In the genomic region with DNA sequence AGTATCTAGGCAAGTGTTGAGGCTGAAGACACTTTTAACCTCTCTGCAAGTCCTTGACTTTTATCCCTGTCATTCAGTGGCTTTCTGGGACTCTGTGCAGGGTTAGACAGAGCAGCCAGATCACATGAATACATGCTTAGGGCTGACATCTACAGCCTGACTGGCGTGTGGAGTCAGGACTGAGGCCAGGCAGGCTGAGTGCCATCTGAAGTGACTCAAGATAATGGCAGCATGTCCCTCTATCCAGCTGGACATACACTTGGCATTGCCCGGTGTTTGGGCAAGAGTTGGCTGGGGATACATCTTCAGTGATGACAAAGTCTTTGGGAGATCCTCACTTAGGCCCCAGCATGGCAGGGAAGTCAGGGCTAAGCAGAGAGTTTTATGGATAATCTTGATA, we compare ENCODE assay signal across 18 cellular contexts. TPM values are rescaled to one million over a fixed set of nuclear protein-coding genes. Genes with fewer than 3 reads are reported as not detected.
"Had no signal": no experiment of that assay in that cellular context is flagged by ENCODE, and none has a peak within 500 bp of the region (broad histone marks: within the 10 kb centered on the region; RNA-seq: fewer than 3 reads in every experiment).

No MANE protein-coding gene starts in this region.

- H3K4me3 Mint-ChIP-seq: activated B cell treated with CpG ODN at 0.5 μM for 24 hours; activated CD4-positive, alpha-beta T cell treated with anti-CD3 and anti-CD28 coated beads, Interleukin-2, amount 10 ng/mL, durations not matched to agents 7 days and 5 days; activated naive CD4-positive, alpha-beta T cell treated with anti-CD3 and anti-CD28 coated beads, Interleukin-2, amount 50 U/mL, for 24 hours; activated T-cell treated with anti-CD3 and anti-CD28 coated beads, Interleukin-2, amount 50 U/mL, for 24 hours; effector memory CD8-positive, alpha-beta T cell; memory B cell; neural crest cell; T-helper 1 cell treated with Interleukin-12 subunit alpha and Interleukin-12 subunit beta and Interleukin-4 antibody, amounts not matched to agents 30 μg/mL and 1 μg/mL, for 36 hours had no signal

- H3K4me3 ChIP-seq: body of pancreas, ovary, thyroid gland, vagina had no signal

- DNase-seq: activated B cell treated with CpG ODN at 0.5 μM for 24 hours; activated CD4-positive, alpha-beta T cell treated with anti-CD3 and anti-CD28 coated beads, Interleukin-2, amount 10 ng/mL, durations not matched to agents 7 days and 5 days; activated effector memory CD4-positive, alpha-beta T cell treated with Interleukin-2 at 50 U/mL for 16 hours; activated T-cell treated with anti-CD3 and anti-CD28 coated beads, Interleukin-2, amount 50 U/mL, for 24 hours; amniotic stem cell; body of pancreas; effector memory CD8-positive, alpha-beta T cell had no signal

- H3K4me1 Mint-ChIP-seq: activated B cell treated with CpG ODN at 0.5 μM for 24 hours; activated CD4-positive, alpha-beta T cell treated with anti-CD3 and anti-CD28 coated beads, Interleukin-2, amount 10 ng/mL, durations not matched to agents 7 days and 5 days; activated naive CD4-positive, alpha-beta T cell treated with anti-CD3 and anti-CD28 coated beads, Interleukin-2, amount 50 U/mL, for 24 hours; memory B cell; neural crest cell had no signal

- H3K4me1 ChIP-seq: body of pancreas, thyroid gland, vagina had no signal

- H3K27me3 ChIP-seq: body of pancreas, ovary, thyroid gland, vagina had no signal

- H3K9me3 Mint-ChIP-seq: activated B cell treated with CpG ODN at 0.5 μM for 24 hours; activated CD4-positive, alpha-beta T cell treated with anti-CD3 and anti-CD28 coated beads, Interleukin-2, amount 10 ng/mL, durations not matched to agents 7 days and 5 days; activated naive CD4-positive, alpha-beta T cell treated with anti-CD3 and anti-CD28 coated beads, Interleukin-2, amount 50 U/mL, for 24 hours; activated T-cell treated with anti-CD3 and anti-CD28 coated beads, Interleukin-2, amount 50 U/mL, for 24 hours; effector memory CD8-positive, alpha-beta T cell; memory B cell; neural crest cell; T-helper 1 cell treated with Interleukin-12 subunit alpha and Interleukin-12 subunit beta and Interleukin-4 antibody, amounts not matched to agents 30 μg/mL and 1 μg/mL, for 36 hours had no signal

- H3K9me3 ChIP-seq: body of pancreas, ovary, thyroid gland, vagina had no signal

- H3K27ac ChIP-seq: body of pancreas, epithelial cell of prostate, ovary, thyroid gland, vagina had no signal

- H3K36me3 Mint-ChIP-seq: activated naive CD4-positive, alpha-beta T cell treated with anti-CD3 and anti-CD28 coated beads, Interleukin-2, amount 50 U/mL, for 24 hours had no signal

- H3K27ac Mint-ChIP-seq: activated B cell treated with CpG ODN at 0.5 μM for 24 hours; activated CD4-positive, alpha-beta T cell treated with anti-CD3 and anti-CD28 coated beads, Interleukin-2, amount 10 ng/mL, durations not matched to agents 7 days and 5 days; activated naive CD4-positive, alpha-beta T cell treated with anti-CD3 and anti-CD28 coated beads, Interleukin-2, amount 50 U/mL, for 24 hours; activated T-cell treated with anti-CD3 and anti-CD28 coated beads, Interleukin-2, amount 50 U/mL, for 24 hours; effector memory CD8-positive, alpha-beta T cell; memory B cell; T-helper 1 cell treated with Interleukin-12 subunit alpha and Interleukin-12 subunit beta and Interleukin-4 antibody, amounts not matched to agents 30 μg/mL and 1 μg/mL, for 36 hours had no signal

- H3K36me3 ChIP-seq: ovary, vagina had no signal

- ATAC-seq: body of pancreas; effector memory CD8-positive, alpha-beta T cell; left lobe of liver had no signal

RNA-seq across cellular contexts. Expression of a gene that starts 22.4 kb away (rescaled TPM):
- total RNA-seq: activated B cell treated with CpG ODN at 0.5 μM for 24 hours, glomerular endothelial cell had no signal

RNA-seq across cellular contexts. Expression of a gene that starts 22.5 kb away (rescaled TPM):
- total RNA-seq: activated B cell treated with CpG ODN at 0.5 μM for 24 hours; activated CD4-positive, alpha-beta T cell treated with anti-CD3 and anti-CD28 coated beads, Interleukin-2, amount 10 ng/mL, durations not matched to agents 7 days and 5 days; body of pancreas; glomerular endothelial cell; left lobe of liver; neural crest cell; skeletal muscle tissue had no signal

RNA-seq across cellular contexts. Expression of a gene that starts 38.1 kb away (rescaled TPM):
- total RNA-seq: activated CD4-positive, alpha-beta T cell treated with anti-CD3 and anti-CD28 coated beads, Interleukin-2, amount 10 ng/mL, durations not matched to agents 7 days and 5 days; body of pancreas; glomerular endothelial cell; left lobe of liver; neural crest cell; skeletal muscle tissue had no signal

RNA-seq across cellular contexts. Expression of a gene that starts 38.2 kb away (rescaled TPM):
- total RNA-seq: activated CD4-positive, alpha-beta T cell treated with anti-CD3 and anti-CD28 coated beads, Interleukin-2, amount 10 ng/mL, durations not matched to agents 7 days and 5 days; glomerular endothelial cell; neural crest cell had no signal
